19 cellular contexts compared by ENCODE assay signal in genomic region chr3:64475037-64475436, GRCh38.
"Had no signal": no experiment of that assay in that cellular context is flagged by ENCODE, and none has a peak within 500 bp of the region (broad histone marks: within the 10 kb centered on the region; RNA-seq: fewer than 3 reads in every experiment).

No MANE protein-coding gene starts in this region.

- H3K4me3 ChIP-seq: ascending aorta, esophagus muscularis mucosa, heart right ventricle, left lung, thoracic aorta had no signal

- H3K27ac Mint-ChIP-seq: activated CD4-positive, alpha-beta T cell treated with anti-CD3 and anti-CD28 coated beads, Interleukin-2, amount 10 ng/mL, durations not matched to agents 24 days and 14 days; activated naive CD8-positive, alpha-beta T cell treated with anti-CD3 and anti-CD28 coated beads, Interleukin-2, amount 50 U/mL, for 24 hours; activated T-helper 1 cell treated with anti-CD3 and anti-CD28 coated beads, Interleukin-12 subunit alpha, Interleukin-12 subunit beta, Interleukin-2, Interleukin-4 antibody, amounts not matched to agents 30 ng/mL and 10 ng/mL and 1 ng/mL, durations not matched to agents 14 hours and 24 hours and 36 hours; natural killer cell treated with Interleukin-12 subunit alpha and Interleukin-12 subunit beta and Interleukin-15 and Interleukin-18, amount 100 ng/mL, for 72 hours; stimulated activated naive CD8-positive, alpha-beta T cell treated with anti-CD3 and anti-CD28 coated beads, Interleukin-15, Interleukin-2, amounts not matched to agents 100 ng/mL and 50 ng/mL, for 24 hours had no signal

- H3K36me3 Mint-ChIP-seq: natural killer cell treated with Interleukin-12 subunit alpha and Interleukin-12 subunit beta and Interleukin-15 and Interleukin-18, amount 100 ng/mL, for 72 hours had no signal

- H3K4me1 Mint-ChIP-seq: activated naive CD8-positive, alpha-beta T cell treated with anti-CD3 and anti-CD28 coated beads, Interleukin-2, amount 50 U/mL, for 24 hours; central memory CD8-positive, alpha-beta T cell had no signal

- ATAC-seq: activated naive CD8-positive, alpha-beta T cell treated with anti-CD3 and anti-CD28 coated beads, Interleukin-2, amount 50 U/mL, for 24 hours; heart right ventricle; left lung; natural killer cell treated with Interleukin-12 subunit alpha and Interleukin-12 subunit beta and Interleukin-15 and Interleukin-18, amount 100 ng/mL, for 72 hours had no signal

- H3K36me3 ChIP-seq: ascending aorta, esophagus muscularis mucosa, heart right ventricle, left lung, thoracic aorta had no signal

- H3K4me1 ChIP-seq: ascending aorta, esophagus muscularis mucosa, heart right ventricle, left lung had no signal

- DNase-seq: activated CD4-positive, alpha-beta T cell treated with anti-CD3 and anti-CD28 coated beads, Interleukin-2, amount 10 ng/mL, durations not matched to agents 24 days and 14 days; activated naive CD4-positive, alpha-beta T cell treated with Interleukin-2 at 50 U/mL for 16 hours; activated naive CD8-positive, alpha-beta T cell treated with anti-CD3 and anti-CD28 coated beads, Interleukin-2, amount 50 U/mL, for 24 hours; dermis blood vessel endothelial cell; heart right ventricle; left lung; occipital lobe; stimulated activated CD4-positive, alpha-beta T cell treated with anti-CD3 and anti-CD28 coated beads, Interleukin-15, amount 100 ng/mL, for 24 hours; stimulated activated CD4-positive, alpha-beta T cell treated with anti-CD3 and anti-CD28 coated beads, Interleukin-4, amount 100 ng/mL, for 24 hours; T-helper 1 cell had no signal

- H3K4me3 Mint-ChIP-seq: activated CD4-positive, alpha-beta T cell treated with anti-CD3 and anti-CD28 coated beads, Interleukin-2, amount 10 ng/mL, durations not matched to agents 24 days and 14 days; activated naive CD8-positive, alpha-beta T cell treated with anti-CD3 and anti-CD28 coated beads, Interleukin-2, amount 50 U/mL, for 24 hours; activated T-helper 1 cell treated with anti-CD3 and anti-CD28 coated beads, Interleukin-12 subunit alpha, Interleukin-12 subunit beta, Interleukin-2, Interleukin-4 antibody, amounts not matched to agents 30 ng/mL and 10 ng/mL and 1 ng/mL, durations not matched to agents 14 hours and 24 hours and 36 hours; central memory CD8-positive, alpha-beta T cell; natural killer cell treated with Interleukin-12 subunit alpha and Interleukin-12 subunit beta and Interleukin-15 and Interleukin-18, amount 100 ng/mL, for 72 hours; stimulated activated naive CD8-positive, alpha-beta T cell treated with anti-CD3 and anti-CD28 coated beads, Interleukin-15, Interleukin-2, amounts not matched to agents 100 ng/mL and 50 ng/mL, for 24 hours had no signal

- H3K27ac ChIP-seq: ascending aorta, esophagus muscularis mucosa, heart right ventricle, left lung, thoracic aorta had no signal

- H3K27me3 ChIP-seq: ascending aorta, esophagus muscularis mucosa, left lung had no signal

- FAIRE-seq: frontal cortex, keratinocyte had no signal

- H3K9me3 Mint-ChIP-seq: activated CD4-positive, alpha-beta T cell treated with anti-CD3 and anti-CD28 coated beads, Interleukin-2, amount 10 ng/mL, durations not matched to agents 24 days and 14 days; activated naive CD8-positive, alpha-beta T cell treated with anti-CD3 and anti-CD28 coated beads, Interleukin-2, amount 50 U/mL, for 24 hours; activated T-helper 1 cell treated with anti-CD3 and anti-CD28 coated beads, Interleukin-12 subunit alpha, Interleukin-12 subunit beta, Interleukin-2, Interleukin-4 antibody, amounts not matched to agents 30 ng/mL and 10 ng/mL and 1 ng/mL, durations not matched to agents 14 hours and 24 hours and 36 hours; natural killer cell treated with Interleukin-12 subunit alpha and Interleukin-12 subunit beta and Interleukin-15 and Interleukin-18, amount 100 ng/mL, for 72 hours; stimulated activated naive CD8-positive, alpha-beta T cell treated with anti-CD3 and anti-CD28 coated beads, Interleukin-15, Interleukin-2, amounts not matched to agents 100 ng/mL and 50 ng/mL, for 24 hours had no signal
